In the genomic region with DNA sequence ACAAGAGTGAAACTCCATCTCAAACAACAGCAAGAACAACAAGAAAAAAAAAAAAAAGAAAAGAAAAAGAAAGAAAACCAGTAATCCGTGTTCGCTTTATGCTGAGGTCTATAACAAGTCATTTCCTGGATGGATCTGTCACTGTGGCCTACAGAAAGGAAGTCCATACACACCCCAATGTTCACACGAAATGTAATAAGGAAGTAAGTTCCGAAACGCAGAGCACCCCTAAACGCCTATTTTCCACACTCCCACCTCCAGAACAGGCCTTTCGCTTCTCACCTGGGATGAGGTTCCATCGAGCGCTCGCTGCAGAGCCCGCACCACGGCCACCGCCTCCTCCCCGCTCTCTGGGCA, we compare ENCODE assay signal across 6 cellular contexts. TPM values are rescaled to one million over a fixed set of nuclear protein-coding genes. Genes with fewer than 3 reads are reported as not detected.
DNase-seq lines count a peak whose midpoint lies in the region; ATAC-seq and TF ChIP-seq lines count a peak whose summit lies in the region.

No MANE protein-coding gene starts in this region.

- WGBS in psoas muscle, 3 donors = 0 to 1% (median 1%) methylated on average over 14 of the region's 14 CpGs

- peaks cover 12% of the 10 kb centered on the region for H3K36me3 Mint-ChIP-seq in IgD-negative memory B cell
- peaks cover 61% of the 10 kb centered on the region for H3K36me3 Mint-ChIP-seq in dendritic cell treated with granulocyte-macrophage colony-stimulating factor and Interleukin-4, amounts not matched to agents 40 ng/mL and 50 ng/mL, for 4 days (ENCODE audit: low read depth)

- peaks cover 17 to 24% (median 18%) of the 10 kb centered on the region in 3 donors for H3K4me1 Mint-ChIP-seq in IgD-negative memory B cell
- peaks cover 14% of the 10 kb centered on the region for H3K4me1 Mint-ChIP-seq in dendritic cell treated with granulocyte-macrophage colony-stimulating factor and Interleukin-4, amounts not matched to agents 40 ng/mL and 50 ng/mL, for 4 days (ENCODE audit: low read depth)

- peak overlapping the region; percentile 87 to 100 (median 94) for H3K27ac Mint-ChIP-seq in IgD-negative memory B cell
- peak overlapping the region; percentile 95 for H3K27ac Mint-ChIP-seq in dendritic cell treated with granulocyte-macrophage colony-stimulating factor and Interleukin-4, amounts not matched to agents 40 ng/mL and 50 ng/mL, for 4 days

- H3K4me3 ChIP-seq in psoas muscle = peak overlapping the region; percentile 74

- H3K9me3 ChIP-seq in ES-I3 (ENCODE audit: control insufficient read depth, insufficient read depth, low read length) (no peaks in the 10 kb centered on the region), psoas muscle (peaks cover 5% of the 10 kb centered on the region)

- TF ChIP-seq CTCF in psoas muscle (IDR thresholded peaks at IDR 0.05) = no peak

- DNase-seq in psoas muscle = no peak
- no peak for DNase-seq in T1000 (lab: John Stamatoyannopoulos, UW)

- intact Hi-C loops in dendritic cell treated with granulocyte-macrophage colony-stimulating factor and Interleukin-4, amounts not matched to agents 40 ng/mL and 50 ng/mL, for 4 days (cut with micrococcal nuclease) = no loop called here
- intact Hi-C loops in psoas muscle (cut with DNase I) = no loop called here

- H3K36me3 ChIP-seq in ES-I3 (ENCODE audit: insufficient read depth, low read length) (peaks cover 7% of the 10 kb centered on the region; the same call in 1 of the 2 replicates), psoas muscle (ENCODE audit: insufficient read depth in 1 of 2, low read depth in 1 of 2) (peaks cover 4 to 41% of the 10 kb centered on the region in 2 donors)

- H3K9ac ChIP-seq in ES-I3 (ENCODE audit: low read depth, low read length) = peak overlapping the region; percentile 81

- H3K4me1 ChIP-seq in ES-I3 (ENCODE audit: insufficient read depth, low read length) (no peaks in the 10 kb centered on the region), psoas muscle (peaks cover 24% of the 10 kb centered on the region)

- peak overlapping the region; percentile 95 for H3K27ac ChIP-seq in psoas muscle

- H3K27me3 Mint-ChIP-seq in IgD-negative memory B cell = no peaks in the 10 kb centered on the region
- no peaks in the 10 kb centered on the region for H3K27me3 Mint-ChIP-seq in dendritic cell treated with granulocyte-macrophage colony-stimulating factor and Interleukin-4, amounts not matched to agents 40 ng/mL and 50 ng/mL, for 4 days

- H3K27me3 ChIP-seq in psoas muscle (ENCODE audit: insufficient read depth in 3 of 3, low read length in 2 of 3) = no peaks in the 10 kb centered on the region

- H3K4me3 Mint-ChIP-seq in IgD-negative memory B cell = peak overlapping the region; percentile 94 to 100 (median 98)
- H3K4me3 Mint-ChIP-seq in dendritic cell treated with granulocyte-macrophage colony-stimulating factor and Interleukin-4, amounts not matched to agents 40 ng/mL and 50 ng/mL, for 4 days = peak overlapping the region; percentile 96

- ATAC-seq in psoas muscle (peak in 1 of 4 donors; percentile 6), HG02763 (IDR thresholded peaks at IDR 0.05; ENCODE audit: unreplicated experiment) (no peak)

- no peaks in the 10 kb centered on the region for H3K9me3 Mint-ChIP-seq in IgD-negative memory B cell
- peaks cover 5% of the 10 kb centered on the region for H3K9me3 Mint-ChIP-seq in dendritic cell treated with granulocyte-macrophage colony-stimulating factor and Interleukin-4, amounts not matched to agents 40 ng/mL and 50 ng/mL, for 4 days

RNA-seq across cellular contexts. Expression of a gene that starts 0.7 kb away (rescaled TPM):
- 53.3 TPM for polyA plus RNA-seq in IgD-negative memory B cell
- 10 to 100 TPM; 11.1 to 17.4 (median 14.6) TPM for total RNA-seq in psoas muscle
- 10 to 100 TPM in 2 of 3 donors, 1 to 10 TPM in 1; 9.9 to 17.1 (median 15.9) TPM for polyA plus RNA-seq in psoas muscle

RNA-seq across cellular contexts. Expression of a gene that starts 5.1 kb away (rescaled TPM):
- 5.4 TPM for polyA plus RNA-seq in IgD-negative memory B cell
- total RNA-seq in psoas muscle = 1 to 10 TPM; 7.3 to 9.6 (median 9.4) TPM
- 10 to 100 TPM in 1 of 3 donors, 1 to 10 TPM in 2; 3.1 to 15.4 (median 4.3) TPM for polyA plus RNA-seq in psoas muscle

RNA-seq across cellular contexts. Expression of a gene that starts 26.6 kb away (rescaled TPM):
- polyA plus RNA-seq in IgD-negative memory B cell (4.4 TPM), psoas muscle (1 to 10 TPM; 2.0 to 6.2 (median 2.2) TPM)
- total RNA-seq in psoas muscle = 1 to 10 TPM; 1.6 to 4.0 (median 2.9) TPM

RNA-seq across cellular contexts. Expression of a gene that starts 33.4 kb away (rescaled TPM):
- polyA plus RNA-seq in IgD-negative memory B cell = 453 TPM
- 100 to 1,000 TPM; 391 to 584 (median 510) TPM for total RNA-seq in psoas muscle
- 1,000 to 10,000 TPM; 2,163 to 2,481 (median 2,336) TPM for polyA plus RNA-seq in psoas muscle

RNA-seq across cellular contexts. Expression of a gene that starts 52.6 kb away (rescaled TPM):
- polyA plus RNA-seq in IgD-negative memory B cell (4.5 TPM), psoas muscle (10 to 100 TPM in 1 of 3 donors, 1 to 10 TPM in 2; 4.1 to 12.4 (median 4.6) TPM)
- 1 to 10 TPM; 2.9 to 6.3 (median 4.4) TPM for total RNA-seq in psoas muscle
